In the genomic region with DNA sequence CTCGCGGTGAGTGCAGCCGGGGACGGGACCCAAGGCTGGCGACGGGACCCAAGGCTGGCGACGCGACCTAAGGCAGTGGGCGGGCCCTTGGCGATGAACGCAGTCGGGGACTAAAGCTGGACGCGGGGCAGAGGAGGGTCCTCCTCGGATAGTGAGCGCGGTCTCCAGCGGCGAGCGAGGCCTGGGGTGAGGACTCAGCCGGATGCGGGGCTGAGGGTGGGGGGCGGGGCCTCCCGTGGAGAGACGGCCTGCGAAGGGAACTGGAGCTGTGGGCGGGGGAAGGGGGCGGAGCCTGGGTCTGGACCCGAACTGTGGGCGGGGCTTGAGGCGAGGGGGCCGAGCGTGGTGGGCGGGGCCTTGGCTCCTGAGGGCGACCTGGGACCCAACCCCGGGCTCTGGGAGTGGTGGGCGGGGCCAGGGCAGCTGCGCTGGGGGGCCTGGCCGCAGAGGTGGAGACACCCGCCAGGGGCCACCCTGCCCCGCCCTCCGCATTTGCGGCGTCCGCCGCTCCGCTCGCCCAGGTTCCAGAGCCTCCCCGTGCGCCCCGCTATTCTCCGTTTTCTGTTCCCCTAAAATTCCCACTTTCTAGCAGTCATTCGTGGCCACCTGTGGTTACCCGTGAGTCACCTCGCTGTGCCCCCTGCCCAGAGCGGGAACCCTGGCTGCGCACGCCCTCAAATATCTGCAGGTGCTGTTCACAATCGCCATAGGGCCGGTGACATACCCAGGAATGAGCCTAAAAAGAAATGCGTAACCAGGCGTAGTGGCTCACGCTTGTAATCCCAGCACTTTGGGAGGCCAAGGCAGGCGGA, we compare ENCODE assay signal across 1 cellular context.
A peak's percentile ranks its signal among the peaks of the same experiment; 100 is the strongest.
TF ChIP-seq lines count a peak whose summit lies in the region.

No MANE protein-coding gene starts in this region.

TF ChIP-seq in HEK293, 187 proteins besides CTCF, POLR2A, EP300 and RAD21 (continued from another document and continues in another):
- TF ChIP-seq, protein P1, sequence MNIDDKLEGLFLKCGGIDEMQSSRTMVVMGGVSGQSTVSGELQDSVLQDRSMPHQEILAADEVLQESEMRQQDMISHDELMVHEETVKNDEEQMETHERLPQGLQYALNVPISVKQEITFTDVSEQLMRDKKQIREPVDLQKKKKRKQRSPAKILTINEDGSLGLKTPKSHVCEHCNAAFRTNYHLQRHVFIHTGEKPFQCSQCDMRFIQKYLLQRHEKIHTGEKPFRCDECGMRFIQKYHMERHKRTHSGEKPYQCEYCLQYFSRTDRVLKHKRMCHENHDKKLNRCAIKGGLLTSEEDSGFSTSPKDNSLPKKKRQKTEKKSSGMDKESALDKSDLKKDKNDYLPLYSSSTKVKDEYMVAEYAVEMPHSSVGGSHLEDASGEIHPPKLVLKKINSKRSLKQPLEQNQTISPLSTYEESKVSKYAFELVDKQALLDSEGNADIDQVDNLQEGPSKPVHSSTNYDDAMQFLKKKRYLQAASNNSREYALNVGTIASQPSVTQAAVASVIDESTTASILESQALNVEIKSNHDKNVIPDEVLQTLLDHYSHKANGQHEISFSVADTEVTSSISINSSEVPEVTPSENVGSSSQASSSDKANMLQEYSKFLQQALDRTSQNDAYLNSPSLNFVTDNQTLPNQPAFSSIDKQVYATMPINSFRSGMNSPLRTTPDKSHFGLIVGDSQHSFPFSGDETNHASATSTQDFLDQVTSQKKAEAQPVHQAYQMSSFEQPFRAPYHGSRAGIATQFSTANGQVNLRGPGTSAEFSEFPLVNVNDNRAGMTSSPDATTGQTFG (tag by site-specific recombination; IDR thresholded peaks at IDR 0.05; ENCODE audit: borderline replicate concordance) = no peak
- TF ChIP-seq ZNF174 (tag by site-specific recombination; IDR thresholded peaks at IDR 0.05) (no peak), RBAK (tag by site-specific recombination; IDR thresholded peaks at IDR 0.05) (no peak), ZNF114 (tag by site-specific recombination; IDR thresholded peaks at IDR 0.05) (no peak), ZNF211 (tag by site-specific recombination; IDR thresholded peaks at IDR 0.05; ENCODE audit: low read depth) (no peak), ZBTB21 (tag by site-specific recombination; IDR thresholded peaks at IDR 0.05) (no peak), ZNF776 (tag by site-specific recombination; IDR thresholded peaks at IDR 0.05; ENCODE audit: borderline replicate concordance) (no peak), TCF7L2 (IDR thresholded peaks at IDR 0.05; ENCODE audit: borderline replicate concordance, low read depth, low read length) (no peak), YY1 (tag by site-specific recombination; IDR thresholded peaks at IDR 0.05) (no peak), ZNF404 (tag by site-specific recombination; IDR thresholded peaks at IDR 0.05) (no peak), GLIS2 (tag by site-specific recombination; IDR thresholded peaks at IDR 0.05) (peak; percentile 100), HOXC10 (CRISPR knock-in tag; IDR thresholded peaks at IDR 0.05) (no peak), ZNF121 (tag by site-specific recombination; IDR thresholded peaks at IDR 0.05) (peak; percentile 30; the same call in 1 of the 2 replicates), ZNF140 (tag by site-specific recombination; IDR thresholded peaks at IDR 0.05) (no peak), ZFP41 (tag by site-specific recombination; IDR thresholded peaks at IDR 0.05; ENCODE audit: borderline replicate concordance) (no peak), ZNF16 (tag by site-specific recombination; IDR thresholded peaks at IDR 0.05; ENCODE audit: low read depth) (no peak), ZNF248 (tag by site-specific recombination; IDR thresholded peaks at IDR 0.05) (no peak), ZNF677 (tag by site-specific recombination; IDR thresholded peaks at IDR 0.05) (no peak), FEZF1 (tag by site-specific recombination; IDR thresholded peaks at IDR 0.05) (no peak), HOXA7 (CRISPR knock-in tag; IDR thresholded peaks at IDR 0.05; ENCODE audit: borderline replicate concordance) (no peak), ZNF544 (tag by site-specific recombination; IDR thresholded peaks at IDR 0.05) (no peak), ZNF555 (tag by site-specific recombination; conservative IDR thresholded peaks at IDR 0.05) (no peak), KLF1 (tag by site-specific recombination; IDR thresholded peaks at IDR 0.05) (peak; percentile 75), ZNF658 (tag by site-specific recombination; IDR thresholded peaks at IDR 0.05) (no peak), ZNF514 (tag by site-specific recombination; IDR thresholded peaks at IDR 0.05) (no peak), ZNF792 (tag by site-specific recombination; IDR thresholded peaks at IDR 0.05) (no peak), ZNF670 (tag by site-specific recombination; IDR thresholded peaks at IDR 0.05; ENCODE audit: low read depth) (no peak), ZNF184 (tag by site-specific recombination; IDR thresholded peaks at IDR 0.05) (no peak), ZNF560 (tag by site-specific recombination; IDR thresholded peaks at IDR 0.05; ENCODE audit: borderline replicate concordance) (no peak)
- TF ChIP-seq, protein P2, sequence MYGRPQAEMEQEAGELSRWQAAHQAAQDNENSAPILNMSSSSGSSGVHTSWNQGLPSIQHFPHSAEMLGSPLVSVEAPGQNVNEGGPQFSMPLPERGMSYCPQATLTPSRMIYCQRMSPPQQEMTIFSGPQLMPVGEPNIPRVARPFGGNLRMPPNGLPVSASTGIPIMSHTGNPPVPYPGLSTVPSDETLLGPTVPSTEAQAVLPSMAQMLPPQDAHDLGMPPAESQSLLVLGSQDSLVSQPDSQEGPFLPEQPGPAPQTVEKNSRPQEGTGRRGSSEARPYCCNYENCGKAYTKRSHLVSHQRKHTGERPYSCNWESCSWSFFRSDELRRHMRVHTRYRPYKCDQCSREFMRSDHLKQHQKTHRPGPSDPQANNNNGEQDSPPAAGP (tag by site-specific recombination; IDR thresholded peaks at IDR 0.05) = peak; percentile 77
- TF ChIP-seq, protein P3, sequence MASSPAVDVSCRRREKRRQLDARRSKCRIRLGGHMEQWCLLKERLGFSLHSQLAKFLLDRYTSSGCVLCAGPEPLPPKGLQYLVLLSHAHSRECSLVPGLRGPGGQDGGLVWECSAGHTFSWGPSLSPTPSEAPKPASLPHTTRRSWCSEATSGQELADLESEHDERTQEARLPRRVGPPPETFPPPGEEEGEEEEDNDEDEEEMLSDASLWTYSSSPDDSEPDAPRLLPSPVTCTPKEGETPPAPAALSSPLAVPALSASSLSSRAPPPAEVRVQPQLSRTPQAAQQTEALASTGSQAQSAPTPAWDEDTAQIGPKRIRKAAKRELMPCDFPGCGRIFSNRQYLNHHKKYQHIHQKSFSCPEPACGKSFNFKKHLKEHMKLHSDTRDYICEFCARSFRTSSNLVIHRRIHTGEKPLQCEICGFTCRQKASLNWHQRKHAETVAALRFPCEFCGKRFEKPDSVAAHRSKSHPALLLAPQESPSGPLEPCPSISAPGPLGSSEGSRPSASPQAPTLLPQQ (tag by site-specific recombination; IDR thresholded peaks at IDR 0.05) = peak; percentile 75; the same call in 1 of the 2 replicates
- TF ChIP-seq, protein P4, sequence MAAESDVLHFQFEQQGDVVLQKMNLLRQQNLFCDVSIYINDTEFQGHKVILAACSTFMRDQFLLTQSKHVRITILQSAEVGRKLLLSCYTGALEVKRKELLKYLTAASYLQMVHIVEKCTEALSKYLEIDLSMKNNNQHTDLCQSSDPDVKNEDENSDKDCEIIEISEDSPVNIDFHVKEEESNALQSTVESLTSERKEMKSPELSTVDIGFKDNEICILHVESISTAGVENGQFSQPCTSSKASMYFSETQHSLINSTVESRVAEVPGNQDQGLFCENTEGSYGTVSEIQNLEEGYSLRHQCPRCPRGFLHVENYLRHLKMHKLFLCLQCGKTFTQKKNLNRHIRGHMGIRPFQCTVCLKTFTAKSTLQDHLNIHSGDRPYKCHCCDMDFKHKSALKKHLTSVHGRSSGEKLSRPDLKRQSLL (tag by site-specific recombination; IDR thresholded peaks at IDR 0.05) = peak; percentile 96
- TF ChIP-seq, protein P5, sequence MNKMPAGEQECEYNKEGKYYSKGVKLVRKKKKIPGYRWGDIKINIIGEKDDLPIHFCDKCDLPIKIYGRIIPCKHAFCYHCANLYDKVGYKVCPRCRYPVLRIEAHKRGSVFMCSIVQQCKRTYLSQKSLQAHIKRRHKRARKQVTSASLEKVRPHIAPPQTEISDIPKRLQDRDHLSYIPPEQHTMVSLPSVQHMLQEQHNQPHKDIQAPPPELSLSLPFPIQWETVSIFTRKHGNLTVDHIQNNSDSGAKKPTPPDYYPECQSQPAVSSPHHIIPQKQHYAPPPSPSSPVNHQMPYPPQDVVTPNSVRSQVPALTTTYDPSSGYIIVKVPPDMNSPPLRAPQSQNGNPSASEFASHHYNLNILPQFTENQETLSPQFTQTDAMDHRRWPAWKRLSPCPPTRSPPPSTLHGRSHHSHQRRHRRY (tag by site-specific recombination; IDR thresholded peaks at IDR 0.05) = no peak
- TF ChIP-seq, protein P6, sequence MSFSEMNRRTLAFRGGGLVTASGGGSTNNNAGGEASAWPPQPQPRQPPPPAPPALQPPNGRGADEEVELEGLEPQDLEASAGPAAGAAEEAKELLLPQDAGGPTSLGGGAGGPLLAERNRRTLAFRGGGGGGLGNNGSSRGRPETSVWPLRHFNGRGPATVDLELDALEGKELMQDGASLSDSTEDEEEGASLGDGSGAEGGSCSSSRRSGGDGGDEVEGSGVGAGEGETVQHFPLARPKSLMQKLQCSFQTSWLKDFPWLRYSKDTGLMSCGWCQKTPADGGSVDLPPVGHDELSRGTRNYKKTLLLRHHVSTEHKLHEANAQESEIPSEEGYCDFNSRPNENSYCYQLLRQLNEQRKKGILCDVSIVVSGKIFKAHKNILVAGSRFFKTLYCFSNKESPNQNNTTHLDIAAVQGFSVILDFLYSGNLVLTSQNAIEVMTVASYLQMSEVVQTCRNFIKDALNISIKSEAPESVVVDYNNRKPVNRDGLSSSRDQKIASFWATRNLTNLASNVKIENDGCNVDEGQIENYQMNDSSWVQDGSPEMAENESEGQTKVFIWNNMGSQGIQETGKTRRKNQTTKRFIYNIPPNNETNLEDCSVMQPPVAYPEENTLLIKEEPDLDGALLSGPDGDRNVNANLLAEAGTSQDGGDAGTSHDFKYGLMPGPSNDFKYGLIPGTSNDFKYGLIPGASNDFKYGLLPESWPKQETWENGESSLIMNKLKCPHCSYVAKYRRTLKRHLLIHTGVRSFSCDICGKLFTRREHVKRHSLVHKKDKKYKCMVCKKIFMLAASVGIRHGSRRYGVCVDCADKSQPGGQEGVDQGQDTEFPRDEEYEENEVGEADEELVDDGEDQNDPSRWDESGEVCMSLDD (tag by site-specific recombination; IDR thresholded peaks at IDR 0.05) = peak; percentile 82
- TF ChIP-seq, protein P7, sequence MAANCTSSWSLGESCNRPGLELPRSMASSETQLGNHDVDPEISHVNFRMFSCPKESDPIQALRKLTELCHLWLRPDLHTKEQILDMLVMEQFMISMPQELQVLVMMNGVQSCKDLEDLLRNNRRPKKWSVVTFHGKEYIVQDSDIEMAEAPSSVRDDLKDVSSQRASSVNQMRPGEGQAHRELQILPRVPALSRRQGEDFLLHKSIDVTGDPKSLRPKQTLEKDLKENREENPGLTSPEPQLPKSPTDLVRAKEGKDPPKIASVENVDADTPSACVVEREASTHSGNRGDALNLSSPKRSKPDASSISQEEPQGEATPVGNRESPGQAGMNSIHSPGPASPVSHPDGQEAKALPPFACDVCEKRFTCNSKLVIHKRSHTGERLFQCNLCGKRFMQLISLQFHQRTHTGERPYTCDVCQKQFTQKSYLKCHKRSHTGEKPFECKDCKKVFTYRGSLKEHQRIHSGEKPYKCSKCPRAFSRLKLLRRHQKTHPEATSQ (tag by site-specific recombination; IDR thresholded peaks at IDR 0.05) = 0 out of 2 replicates have a peak, but pooled peaks have one; percentile 66
- TF ChIP-seq, protein P8, sequence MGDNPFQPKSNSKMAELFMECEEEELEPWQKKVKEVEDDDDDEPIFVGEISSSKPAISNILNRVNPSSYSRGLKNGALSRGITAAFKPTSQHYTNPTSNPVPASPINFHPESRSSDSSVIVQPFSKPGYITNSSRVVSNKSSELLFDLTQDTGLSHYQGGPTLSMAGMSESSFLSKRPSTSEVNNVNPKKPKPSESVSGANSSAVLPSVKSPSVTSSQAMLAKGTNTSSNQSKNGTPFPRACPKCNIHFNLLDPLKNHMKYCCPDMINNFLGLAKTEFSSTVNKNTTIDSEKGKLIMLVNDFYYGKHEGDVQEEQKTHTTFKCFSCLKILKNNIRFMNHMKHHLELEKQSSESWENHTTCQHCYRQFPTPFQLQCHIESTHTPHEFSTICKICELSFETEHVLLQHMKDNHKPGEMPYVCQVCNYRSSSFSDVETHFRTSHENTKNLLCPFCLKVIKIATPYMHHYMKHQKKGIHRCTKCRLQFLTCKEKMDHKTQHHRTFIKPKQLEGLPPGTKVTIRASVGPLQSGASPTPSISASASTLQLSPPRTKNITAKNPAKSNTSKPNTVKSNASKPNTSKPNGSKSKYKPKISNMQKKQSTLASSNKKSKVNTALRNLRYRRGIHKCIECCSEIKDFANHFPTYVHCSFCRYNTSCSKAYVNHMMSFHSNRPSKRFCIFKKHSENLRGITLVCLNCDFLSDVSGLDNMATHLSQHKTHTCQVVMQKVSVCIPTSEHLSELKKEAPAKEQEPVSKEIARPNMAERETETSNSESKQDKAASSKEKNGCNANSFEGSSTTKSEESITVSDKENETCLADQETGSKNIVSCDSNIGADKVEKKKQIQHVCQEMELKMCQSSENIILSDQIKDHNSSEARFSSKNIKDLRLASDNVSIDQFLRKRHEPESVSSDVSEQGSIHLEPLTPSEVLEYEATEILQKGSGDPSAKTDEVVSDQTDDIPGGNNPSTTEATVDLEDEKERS (tag by site-specific recombination; IDR thresholded peaks at IDR 0.05) = no peak
- TF ChIP-seq, protein P9, sequence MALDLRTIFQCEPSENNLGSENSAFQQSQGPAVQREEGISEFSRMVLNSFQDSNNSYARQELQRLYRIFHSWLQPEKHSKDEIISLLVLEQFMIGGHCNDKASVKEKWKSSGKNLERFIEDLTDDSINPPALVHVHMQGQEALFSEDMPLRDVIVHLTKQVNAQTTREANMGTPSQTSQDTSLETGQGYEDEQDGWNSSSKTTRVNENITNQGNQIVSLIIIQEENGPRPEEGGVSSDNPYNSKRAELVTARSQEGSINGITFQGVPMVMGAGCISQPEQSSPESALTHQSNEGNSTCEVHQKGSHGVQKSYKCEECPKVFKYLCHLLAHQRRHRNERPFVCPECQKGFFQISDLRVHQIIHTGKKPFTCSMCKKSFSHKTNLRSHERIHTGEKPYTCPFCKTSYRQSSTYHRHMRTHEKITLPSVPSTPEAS (tag by site-specific recombination; IDR thresholded peaks at IDR 0.05) = no peak
- TF ChIP-seq, protein P10, sequence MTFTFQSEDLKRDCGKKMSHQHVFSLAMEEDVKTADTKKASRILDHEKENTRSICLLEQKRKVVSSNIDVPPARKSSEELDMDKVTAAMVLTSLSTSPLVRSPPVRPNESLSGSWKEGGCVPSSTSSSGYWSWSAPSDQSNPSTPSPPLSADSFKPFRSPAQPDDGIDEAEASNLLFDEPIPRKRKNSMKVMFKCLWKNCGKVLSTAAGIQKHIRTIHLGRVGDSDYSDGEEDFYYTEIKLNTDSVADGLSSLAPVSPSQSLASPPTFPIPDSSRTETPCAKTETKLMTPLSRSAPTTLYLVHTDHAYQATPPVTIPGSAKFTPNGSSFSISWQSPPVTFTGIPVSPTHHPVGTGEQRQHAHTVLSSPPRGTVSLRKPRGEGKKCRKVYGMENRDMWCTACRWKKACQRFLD (tag by site-specific recombination; IDR thresholded peaks at IDR 0.05) = no peak
- TF ChIP-seq, protein P11, sequence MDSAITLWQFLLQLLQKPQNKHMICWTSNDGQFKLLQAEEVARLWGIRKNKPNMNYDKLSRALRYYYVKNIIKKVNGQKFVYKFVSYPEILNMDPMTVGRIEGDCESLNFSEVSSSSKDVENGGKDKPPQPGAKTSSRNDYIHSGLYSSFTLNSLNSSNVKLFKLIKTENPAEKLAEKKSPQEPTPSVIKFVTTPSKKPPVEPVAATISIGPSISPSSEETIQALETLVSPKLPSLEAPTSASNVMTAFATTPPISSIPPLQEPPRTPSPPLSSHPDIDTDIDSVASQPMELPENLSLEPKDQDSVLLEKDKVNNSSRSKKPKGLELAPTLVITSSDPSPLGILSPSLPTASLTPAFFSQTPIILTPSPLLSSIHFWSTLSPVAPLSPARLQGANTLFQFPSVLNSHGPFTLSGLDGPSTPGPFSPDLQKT (IDR thresholded peaks at IDR 0.05; ENCODE audit: borderline replicate concordance, low read depth, low read length) = no peak
